17 cellular contexts compared by ENCODE assay signal in the genomic region with DNA sequence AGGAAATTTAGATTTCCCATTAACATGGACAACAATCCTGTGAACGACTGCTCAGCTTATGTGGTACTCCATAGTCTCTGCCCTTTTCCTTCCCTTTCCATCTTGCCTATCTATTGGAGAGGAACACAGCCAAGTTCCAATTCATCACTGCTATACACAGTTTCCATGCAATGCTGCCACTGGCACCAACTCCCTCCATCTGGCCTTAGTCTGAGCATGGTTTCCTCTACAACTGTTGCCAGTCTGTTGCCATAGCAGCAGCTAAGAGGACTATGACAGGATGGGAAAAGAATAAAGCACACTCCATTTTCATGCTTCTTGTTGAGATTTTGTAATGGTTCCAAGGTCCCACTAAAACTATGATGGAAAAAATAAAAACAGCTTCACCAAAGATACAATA.
DNase-seq lines count a peak whose midpoint lies in the region; ATAC-seq and TF ChIP-seq lines count a peak whose summit lies in the region.
"Had no signal": no experiment of that assay in that cellular context is flagged by ENCODE, and none has a peak within 500 bp of the region (broad histone marks: within the 10 kb centered on the region; RNA-seq: fewer than 3 reads in every experiment).

No MANE protein-coding gene starts in this region.

- BruUV-seq in PC-9 (replicated peaks; lab: Mats Ljungman, UMichigan) = no TSS peak

- H3K4me1 ChIP-seq in mesendoderm (ENCODE audit: control insufficient read depth, low read depth, low read length) (no peaks in the 10 kb centered on the region), PC-9 (replicated peaks; ENCODE audit: insufficient read depth) (no peaks in the 10 kb centered on the region)
- H3K4me1 ChIP-seq: adrenal gland, foreskin keratinocyte, HAP-1, right atrium auricular region, vagina had no signal

- no peak overlapping the region for H2BK5ac ChIP-seq in mesendoderm (ENCODE audit: low read length)

- no peaks in the 10 kb centered on the region for H3K27me3 Mint-ChIP-seq in HFFc6 (ENCODE audit: insufficient read depth)
- H3K27me3 Mint-ChIP-seq: B cell; stimulated activated naive B cell treated with anti-CD40 and anti-IgM and Interleukin-4, amounts not matched to agents 10 μg/mL and 1 μg/mL and 100 μg/mL, for 72 hours had no signal

- no peak overlapping the region for H3K4me2 ChIP-seq in mesendoderm (ENCODE audit: low read length)
- H3K4me2 ChIP-seq in PC-9 = no peak overlapping the region

- no peak for ATAC-seq in HG03460 (IDR thresholded peaks at IDR 0.05; ENCODE audit: unreplicated experiment)
- ATAC-seq: activated CD4-positive, CD25-positive, alpha-beta regulatory T cell treated with anti-CD3 and anti-CD28 coated beads, Interleukin-2, amount 50 U/mL, for 24 hours; foreskin keratinocyte; stimulated activated naive B cell treated with anti-CD40 and anti-IgM and Interleukin-4, amounts not matched to agents 10 μg/mL and 1 μg/mL and 100 μg/mL, for 72 hours had no signal

- H3K79me2 ChIP-seq in mesendoderm (ENCODE audit: control insufficient read depth, insufficient read depth, low read length) = no peaks in the 10 kb centered on the region
- no peaks in the 10 kb centered on the region for H3K79me2 ChIP-seq in PC-9 (ENCODE audit: low read depth)

- no peak overlapping the region for H3K23ac ChIP-seq in mesendoderm (ENCODE audit: low read length)

- H2AK5ac ChIP-seq in mesendoderm (ENCODE audit: low read length) = no peak overlapping the region

- H3F3A ChIP-seq in PC-9 (ENCODE audit: insufficient read depth, low read depth) = no peaks in the 10 kb centered on the region

- peak; percentile 56 for DNase-seq in D341Med (ENCODE audit: low spot score)
- peak; percentile 77 for DNase-seq in NCI-H2029 treated with DMSO at 0.1 percent for 48 hours (lab: John Stamatoyannopoulos, UW)
- peak in 45 of 58 donors; percentile 2 to 79 (median 34) for DNase-seq in anterior cingulate cortex (lab: John Stamatoyannopoulos, UW)
- DNase-seq in mesendoderm = peak; percentile 18
- no peak for DNase-seq in HFFc6
- DNase-seq in NCI-H187 (lab: John Stamatoyannopoulos, UW) = no peak
- no peak for DNase-seq in PC-9
- DNase-seq: foreskin keratinocyte; stimulated activated CD4-positive, alpha-beta T cell treated with anti-CD3 and anti-CD28 coated beads, Interleukin-4, amount 100 ng/mL, for 24 hours; stimulated activated naive B cell treated with anti-CD40 and anti-IgM and Interleukin-4, amounts not matched to agents 10 μg/mL and 1 μg/mL and 100 μg/mL, for 72 hours had no signal

- POLR2A ChIA-PET in PC-9 (lab: Charles Lee; ENCODE audit: unreplicated experiment) = no interaction called here

- no CpG with 5 or more reads among the region's 1 CpG for WGBS in mesendoderm (ENCODE audit: extremely low coverage, insufficient coverage, low lambda C conversion rate)

- no peak overlapping the region for H2AFZ ChIP-seq in PC-9

- no peaks in the 10 kb centered on the region for H3K36me3 Mint-ChIP-seq in HFFc6 (ENCODE audit: low read depth)
- H3K36me3 Mint-ChIP-seq: stimulated activated naive B cell treated with anti-CD40 and anti-IgM and Interleukin-4, amounts not matched to agents 10 μg/mL and 1 μg/mL and 100 μg/mL, for 72 hours had no signal

- no peaks in the 10 kb centered on the region for H3K4me1 Mint-ChIP-seq in HFFc6 (ENCODE audit: low read depth)
- H3K4me1 Mint-ChIP-seq: B cell; stimulated activated naive B cell treated with anti-CD40 and anti-IgM and Interleukin-4, amounts not matched to agents 10 μg/mL and 1 μg/mL and 100 μg/mL, for 72 hours had no signal

- H3K4ac ChIP-seq in mesendoderm (ENCODE audit: low read depth, low read length) = no peak overlapping the region

- H3K9ac ChIP-seq in mesendoderm (ENCODE audit: low read length) = no peak overlapping the region

- H2BK15ac ChIP-seq in mesendoderm (replicated peaks; ENCODE audit: low read depth) = no peak overlapping the region

- no peak overlapping the region for H4K5ac ChIP-seq in mesendoderm (ENCODE audit: low read length)

- H3K9me3 ChIP-seq in PC-9 (ENCODE audit: insufficient read depth, low read depth) = no peaks in the 10 kb centered on the region
- H3K9me3 ChIP-seq: HAP-1, right atrium auricular region, vagina had no signal

- peaks cover 17% of the 10 kb centered on the region for H3K9me3 Mint-ChIP-seq in HFFc6

- no peaks in the 10 kb centered on the region for H3K27me3 ChIP-seq in mesendoderm (ENCODE audit: insufficient read depth, low read length, poor library complexity)
- H3K27me3 ChIP-seq in PC-9 (ENCODE audit: insufficient read depth, low read depth) = no peaks in the 10 kb centered on the region
- H3K27me3 ChIP-seq: adrenal gland, foreskin keratinocyte, right atrium auricular region, vagina had no signal

- no peak overlapping the region for H3K27ac Mint-ChIP-seq in HFFc6
- H3K27ac Mint-ChIP-seq: B cell; stimulated activated naive B cell treated with anti-CD40 and anti-IgM and Interleukin-4, amounts not matched to agents 10 μg/mL and 1 μg/mL and 100 μg/mL, for 72 hours had no signal

- H3K9me2 ChIP-seq in PC-9 (ENCODE audit: insufficient read depth) = no peaks in the 10 kb centered on the region

- H3K27ac ChIP-seq in mesendoderm (ENCODE audit: low read depth, low read length) = no peak overlapping the region
- no peak overlapping the region for H3K27ac ChIP-seq in PC-9
- H3K27ac ChIP-seq: adrenal gland, foreskin keratinocyte, right atrium auricular region, vagina had no signal

- H3K36me3 ChIP-seq in mesendoderm (ENCODE audit: control insufficient read depth, insufficient read depth, low read length) = no peaks in the 10 kb centered on the region
- no peaks in the 10 kb centered on the region for H3K36me3 ChIP-seq in PC-9 (ENCODE audit: low read depth)
- H3K36me3 ChIP-seq: adrenal gland, HAP-1, right atrium auricular region, vagina had no signal

- H3K79me1 ChIP-seq in mesendoderm (ENCODE audit: low read length) = no peaks in the 10 kb centered on the region

- no peak overlapping the region for H2BK120ac ChIP-seq in mesendoderm (ENCODE audit: low read depth, low read length)

- no peak overlapping the region for H3K4me3 Mint-ChIP-seq in HFFc6
- H3K4me3 Mint-ChIP-seq: B cell; stimulated activated naive B cell treated with anti-CD40 and anti-IgM and Interleukin-4, amounts not matched to agents 10 μg/mL and 1 μg/mL and 100 μg/mL, for 72 hours had no signal

- intact Hi-C loops in PC-9 (cut with micrococcal nuclease; ENCODE audit: unreplicated experiment) = no loop called here

- TF ChIP-seq CTCF in HFFc6 (IDR thresholded peaks at IDR 0.05) = no peak
- TF ChIP-seq CTCF in PC-9 (conservative IDR thresholded peaks at IDR 0.05) = no peak

- H4K20me1 ChIP-seq in PC-9 (ENCODE audit: insufficient read depth) = no peaks in the 10 kb centered on the region

- CTCF ChIA-PET in PC-9 (lab: Charles Lee) = no interaction called here

- H3K56ac ChIP-seq in mesendoderm (ENCODE audit: low read length) = no peak overlapping the region

- H4K8ac ChIP-seq in mesendoderm (ENCODE audit: low read depth, low read length) = no peak overlapping the region

- H3K4me3 ChIP-seq in mesendoderm (ENCODE audit: low read length) (no peak overlapping the region), PC-9 (no peak overlapping the region)
- H3K4me3 ChIP-seq: adrenal gland, HAP-1, right atrium auricular region, vagina had no signal

- no peak overlapping the region for H3K18ac ChIP-seq in mesendoderm (ENCODE audit: low read length)

Comparison
In these comparisons a context has a peak if more than half of its experiments do, and no peak if none do; other contexts are left out.
1. DNase-seq: peak in D341Med (single experiment), NCI-H2029 treated with DMSO at 0.1 percent for 48 hours (single experiment), anterior cingulate cortex (45 of 58) and mesendoderm (single experiment); none in HFFc6 (single experiment), NCI-H187 (0 of 2) and PC-9 (0 of 2).